ENCODE assay signal across 8 cellular contexts in the genomic region with DNA sequence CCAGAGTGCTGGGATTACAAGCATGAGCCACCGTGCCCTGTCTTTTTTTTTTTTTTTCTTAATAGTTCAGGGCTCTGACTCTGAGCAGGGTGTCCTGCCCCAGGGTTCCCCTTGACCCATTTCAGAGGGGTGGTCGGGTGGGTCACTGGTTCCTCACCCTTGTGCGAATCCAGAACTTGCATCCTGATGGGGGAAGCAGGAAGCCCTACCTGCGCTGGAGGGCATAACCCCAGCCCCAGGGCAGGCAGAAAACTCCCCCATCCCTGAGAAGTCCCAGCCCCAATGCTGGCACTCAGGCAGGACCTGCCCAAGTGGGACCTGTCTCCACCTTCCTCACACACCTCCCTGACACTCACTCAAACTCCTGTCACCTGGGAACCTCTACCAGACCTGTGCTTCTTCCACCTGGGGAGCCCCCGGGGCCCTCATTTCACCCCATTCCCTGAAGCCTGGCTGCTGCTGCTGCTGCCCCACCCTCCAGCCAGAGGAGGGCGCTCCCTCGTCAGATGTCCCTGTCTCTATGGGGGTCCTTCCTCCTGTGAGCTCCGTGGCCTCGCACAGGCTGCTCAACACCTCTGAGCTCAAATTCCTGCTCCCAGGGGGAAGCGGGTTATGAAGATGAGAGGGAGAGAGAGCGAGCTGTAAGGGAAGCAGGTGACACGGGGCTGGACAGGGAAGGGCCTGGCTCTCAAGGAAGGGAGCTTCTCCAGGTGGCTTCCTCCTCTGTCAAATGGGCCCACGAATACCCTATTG. TPM values are rescaled to one million over a fixed set of nuclear protein-coding genes. Genes with fewer than 3 reads are reported as not detected.
DNase-seq lines count a peak whose midpoint lies in the region; ATAC-seq and TF ChIP-seq lines count a peak whose summit lies in the region.

No MANE protein-coding gene starts in this region.

- H3K36me3 Mint-ChIP-seq in GM23338 (ENCODE audit: low read depth) = no peaks in the 10 kb centered on the region; the same call in 2 of the 3 replicates
- no peaks in the 10 kb centered on the region for H3K36me3 Mint-ChIP-seq in T-cell
- peaks cover 3% of the 10 kb centered on the region for H3K36me3 Mint-ChIP-seq in memory B cell

- DNase-seq in GM23338 (ENCODE audit: low spot score) (peak; percentile 92), T-cell (peak in 27 of 34 experiments; percentile 18 to 56 (median 38)), memory B cell (ENCODE audit: low spot score in 2 of 2) (peak in 1 of 2 donors; percentile 39), SK-N-DZ (ENCODE audit: low spot score) (no peak), GM19240 (ENCODE audit: insufficient read length, low spot score) (no peak)
- peak in 4 of 6 experiments; percentile 5 to 24 (median 17) for DNase-seq in stimulated activated naive CD4-positive, alpha-beta T cell (lab: John Stamatoyannopoulos, UW)

- H3K4me1 ChIP-seq in GM23338 (ENCODE audit: insufficient read depth) (peaks cover 2% of the 10 kb centered on the region; the same call in 1 of the 2 replicates), duodenal mucosa (ENCODE audit: control insufficient read depth in 1 of 2, insufficient read depth in 2 of 2, low read length in 2 of 2) (peaks cover 16 to 17% of the 10 kb centered on the region in 2 donors)

- no peaks in the 10 kb centered on the region for H3K9me2 ChIP-seq in GM23338 (ENCODE audit: insufficient read depth)

- POLR2A ChIA-PET in T-cell (lab: Charles Lee) = no interaction called here

- H3K9me3 Mint-ChIP-seq in GM23338 (peaks cover 7% of the 10 kb centered on the region; the same call in 2 of the 3 replicates), T-cell (no peaks in the 10 kb centered on the region), memory B cell (no peaks in the 10 kb centered on the region)

- H3K9me3 ChIP-seq in duodenal mucosa (ENCODE audit: control insufficient read depth in 1 of 2, low read length in 2 of 2) = no peaks in the 10 kb centered on the region

- H3K9ac ChIP-seq in duodenal mucosa (ENCODE audit: low read depth in 1 of 2, low read length in 2 of 2) = peak overlapping the region; percentile 47

- H3K4me2 ChIP-seq in GM23338 = peak overlapping the region; percentile 97

- H3K27me3 Mint-ChIP-seq in GM23338 (ENCODE audit: insufficient read depth, low read depth, poor library complexity) (peaks cover 64% of the 10 kb centered on the region), T-cell (peaks cover 51 to 76% of the 10 kb centered on the region in 2 donors), memory B cell (peaks cover 38% of the 10 kb centered on the region)

- no peaks in the 10 kb centered on the region for H4K20me1 ChIP-seq in GM23338 (replicated peaks; ENCODE audit: insufficient read depth)

- ATAC-seq in GM23338 = peak; percentile 82
- peak; percentile 68 to 83 (median 71) for ATAC-seq in T-cell (replicated peaks in 1 of 4)
- peak; percentile 73 for ATAC-seq in memory B cell (ENCODE audit: low read depth)
- no peak for ATAC-seq in HG02623 (IDR thresholded peaks at IDR 0.05; ENCODE audit: unreplicated experiment)

- peak overlapping the region; percentile 82 for H3K4me3 Mint-ChIP-seq in GM23338
- peak overlapping the region; percentile 83 to 88 (median 87) for H3K4me3 Mint-ChIP-seq in T-cell
- H3K4me3 Mint-ChIP-seq in memory B cell = peak overlapping the region; percentile 83

- peak; percentile 88 to 91 for TF ChIP-seq CTCF in GM23338 (conservative IDR thresholded peaks at IDR 0.05; ENCODE audit: low read depth in 2 of 2)

- H2AFZ ChIP-seq in GM23338 = peak overlapping the region; percentile 98

- peak overlapping the region; percentile 79 for H3K4me3 ChIP-seq in GM23338
- H3K4me3 ChIP-seq in duodenal mucosa (ENCODE audit: low read depth in 1 of 2, low read length in 2 of 2) = peak overlapping the region; percentile 78 to 79

- no peaks in the 10 kb centered on the region for H3K79me2 ChIP-seq in GM23338 (replicated peaks; ENCODE audit: insufficient read depth)

- H3F3A ChIP-seq in GM23338 (replicated peaks; ENCODE audit: low read depth) = no peaks in the 10 kb centered on the region

- H3K4me1 Mint-ChIP-seq in GM23338 = peaks cover 10% of the 10 kb centered on the region
- peaks cover 12 to 15% (median 12%) of the 10 kb centered on the region in 3 donors for H3K4me1 Mint-ChIP-seq in T-cell
- peaks cover 10% of the 10 kb centered on the region for H3K4me1 Mint-ChIP-seq in memory B cell

- CTCF ChIA-PET in T-cell (lab: Charles Lee) = interaction anchor here (0.5 to 1.1 kb wide), 10 partner anchors 17 to 621 kb away, joined by 3 to 5 read pairs (median 4); a partner anchor contains a TSS

- peaks cover 92% of the 10 kb centered on the region for H3K27me3 ChIP-seq in GM23338 (ENCODE audit: insufficient read depth)
- peaks cover 18 to 24% of the 10 kb centered on the region in 2 donors for H3K27me3 ChIP-seq in duodenal mucosa (ENCODE audit: control insufficient read depth in 1 of 2, insufficient read depth in 2 of 2, low read length in 2 of 2)

- H3K36me3 ChIP-seq in GM23338 (ENCODE audit: insufficient read depth) (no peaks in the 10 kb centered on the region), duodenal mucosa (ENCODE audit: control insufficient read depth in 1 of 2, insufficient read depth in 2 of 2, low read length in 2 of 2) (no peaks in the 10 kb centered on the region)

- no peak overlapping the region for H3K27ac ChIP-seq in GM23338 (ENCODE audit: low read depth)
- H3K27ac ChIP-seq in duodenal mucosa (ENCODE audit: low read depth, low read length) = no peak overlapping the region

- H3K27ac Mint-ChIP-seq in GM23338 (no peak overlapping the region), T-cell (peak overlapping the region in 1 of 2 donors; percentile 39), memory B cell (no peak overlapping the region)

TF ChIP-seq in GM23338, 12 proteins besides CTCF, POLR2A, EP300 and RAD21:
- TF ChIP-seq ZNF114 (CRISPR knock-in tag; IDR thresholded peaks at IDR 0.05) = no peak
- TF ChIP-seq, protein P1, sequence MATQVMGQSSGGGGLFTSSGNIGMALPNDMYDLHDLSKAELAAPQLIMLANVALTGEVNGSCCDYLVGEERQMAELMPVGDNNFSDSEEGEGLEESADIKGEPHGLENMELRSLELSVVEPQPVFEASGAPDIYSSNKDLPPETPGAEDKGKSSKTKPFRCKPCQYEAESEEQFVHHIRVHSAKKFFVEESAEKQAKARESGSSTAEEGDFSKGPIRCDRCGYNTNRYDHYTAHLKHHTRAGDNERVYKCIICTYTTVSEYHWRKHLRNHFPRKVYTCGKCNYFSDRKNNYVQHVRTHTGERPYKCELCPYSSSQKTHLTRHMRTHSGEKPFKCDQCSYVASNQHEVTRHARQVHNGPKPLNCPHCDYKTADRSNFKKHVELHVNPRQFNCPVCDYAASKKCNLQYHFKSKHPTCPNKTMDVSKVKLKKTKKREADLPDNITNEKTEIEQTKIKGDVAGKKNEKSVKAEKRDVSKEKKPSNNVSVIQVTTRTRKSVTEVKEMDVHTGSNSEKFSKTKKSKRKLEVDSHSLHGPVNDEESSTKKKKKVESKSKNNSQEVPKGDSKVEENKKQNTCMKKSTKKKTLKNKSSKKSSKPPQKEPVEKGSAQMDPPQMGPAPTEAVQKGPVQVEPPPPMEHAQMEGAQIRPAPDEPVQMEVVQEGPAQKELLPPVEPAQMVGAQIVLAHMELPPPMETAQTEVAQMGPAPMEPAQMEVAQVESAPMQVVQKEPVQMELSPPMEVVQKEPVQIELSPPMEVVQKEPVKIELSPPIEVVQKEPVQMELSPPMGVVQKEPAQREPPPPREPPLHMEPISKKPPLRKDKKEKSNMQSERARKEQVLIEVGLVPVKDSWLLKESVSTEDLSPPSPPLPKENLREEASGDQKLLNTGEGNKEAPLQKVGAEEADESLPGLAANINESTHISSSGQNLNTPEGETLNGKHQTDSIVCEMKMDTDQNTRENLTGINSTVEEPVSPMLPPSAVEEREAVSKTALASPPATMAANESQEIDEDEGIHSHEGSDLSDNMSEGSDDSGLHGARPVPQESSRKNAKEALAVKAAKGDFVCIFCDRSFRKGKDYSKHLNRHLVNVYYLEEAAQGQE (IDR thresholded peaks at IDR 0.05; ENCODE audit: unreplicated experiment) = no peak
TF ChIP-seq in GM23338: peak in this region for 0.

RNA-seq across cellular contexts. Expression of a gene that starts 15.1 kb away (rescaled TPM):
- total RNA-seq in GM23338 (2014; rRNA removed; shearing (Covaris generic)) = 33.4 and 34.3 TPM in 2 replicates
- 14.6 and 16.4 TPM in 2 replicates for polyA plus RNA-seq in GM23338 (2016; fragmentation: Nextera tagmentation; extraction: Ambion mirVana)
- total RNA-seq in T-cell = 1 to 10 TPM; 5.9 to 9.0 (median 7.4) TPM
- polyA plus RNA-seq in SK-N-DZ (2014; cell fraction: cytosol; rRNA removed) = 12.1 and 17.3 TPM in 2 replicates
- polyA plus RNA-seq in SK-N-DZ (2014; cell fraction: nucleus; rRNA removed) = 7.4 and 12.8 TPM in 2 replicates

Comparison
In these comparisons a context has a peak if more than half of its experiments do, and no peak if none do; other contexts are left out.
1. DNase-seq: peak in GM23338 (single experiment), T-cell (27 of 34) and stimulated activated naive CD4-positive, alpha-beta T cell (4 of 6); none in SK-N-DZ (single experiment) and GM19240 (single experiment).
2. Peak in every context shown above with its lines, with median percentiles within 50 percentile points of each other: H3K4me3 Mint-ChIP-seq.